ENCODE assay signal across 16 cellular contexts in the genomic region with DNA sequence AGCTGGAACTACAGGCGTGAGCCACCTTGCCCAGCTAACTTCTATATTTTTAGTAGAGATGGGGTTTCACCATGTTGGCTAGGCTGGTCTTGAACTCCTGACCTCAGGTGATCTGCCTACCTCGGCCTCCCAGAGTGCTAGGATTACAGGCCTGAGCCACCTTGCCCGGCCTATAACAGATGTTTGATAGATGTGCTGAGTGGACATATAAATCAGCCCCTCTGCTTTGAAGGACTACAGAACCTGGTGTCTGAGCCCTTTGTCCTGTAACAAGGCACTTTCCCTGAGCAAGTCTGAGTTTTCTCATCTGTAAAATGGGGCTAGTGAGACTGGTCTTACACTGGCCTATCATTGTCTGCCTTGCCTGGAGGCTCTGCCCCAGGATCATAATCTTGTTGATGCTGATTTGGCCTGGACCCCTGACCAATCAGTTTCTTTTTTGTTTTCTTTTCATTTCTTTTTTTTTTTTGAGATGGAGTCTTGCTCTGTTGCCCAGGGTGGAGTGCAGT.
DNase-seq lines count a peak whose midpoint lies in the region; ATAC-seq lines count a peak whose summit lies in the region.
"Had no signal": no experiment of that assay in that cellular context is flagged by ENCODE, and none has a peak within 500 bp of the region (broad histone marks: within the 10 kb centered on the region; RNA-seq: fewer than 3 reads in every experiment).

No MANE protein-coding gene starts in this region.

- no peak for ATAC-seq in HG02973 (IDR thresholded peaks at IDR 0.05; ENCODE audit: unreplicated experiment)
- no peak for ATAC-seq in GM21515 (IDR thresholded peaks at IDR 0.05; ENCODE audit: unreplicated experiment)

- H3K9ac ChIP-seq in BLaER1, result peak overlapping the region; percentile 84; the same call in 1 of the 2 replicates

- H3K27me3 ChIP-seq in BLaER1, result no peaks in the 10 kb centered on the region
- H3K27me3 ChIP-seq: gastroesophageal sphincter had no signal

- no peaks in the 10 kb centered on the region for H3K36me3 ChIP-seq in BLaER1

- H4K20me1 ChIP-seq in BLaER1, result no peaks in the 10 kb centered on the region

- DNase-seq in HCEC 1CT (peak; percentile 5), epithelial cell of prostate (ENCODE audit: low read depth, low spot score) (no peak), DMS79 treated with DMSO at 0.1 percent for 48 hours (lab: John Stamatoyannopoulos, UW) (no peak)
- DNase-seq: activated CD4-positive, alpha-beta T cell treated with anti-CD3 and anti-CD28 coated beads for 36 hours; central memory CD4-positive, alpha-beta T cell; DND-41; H9; NCI-H2081; occipital lobe; OCI-M1; stimulated activated CD8-positive, alpha-beta memory T cell treated with anti-CD3 and anti-CD28 coated beads, Interleukin-4, amount 100 ng/mL, for 48 hours; T-helper 1 cell had no signal

- H3K4me3 ChIP-seq in BLaER1, result no peak overlapping the region
- H3K4me3 ChIP-seq: gastroesophageal sphincter had no signal

- H3K27ac ChIP-seq in BLaER1 (peak overlapping the region; percentile 98), epithelial cell of prostate (peak overlapping the region; percentile 71)

- H3K9me3 ChIP-seq in BLaER1, result no peaks in the 10 kb centered on the region
- H3K9me3 ChIP-seq: gastroesophageal sphincter had no signal

- peaks cover 89% of the 10 kb centered on the region for H3K4me1 ChIP-seq in BLaER1

- H3K4me2 ChIP-seq in BLaER1, result peak overlapping the region; percentile 98
